ENCODE assay signal across 8 cellular contexts in the genomic region with DNA sequence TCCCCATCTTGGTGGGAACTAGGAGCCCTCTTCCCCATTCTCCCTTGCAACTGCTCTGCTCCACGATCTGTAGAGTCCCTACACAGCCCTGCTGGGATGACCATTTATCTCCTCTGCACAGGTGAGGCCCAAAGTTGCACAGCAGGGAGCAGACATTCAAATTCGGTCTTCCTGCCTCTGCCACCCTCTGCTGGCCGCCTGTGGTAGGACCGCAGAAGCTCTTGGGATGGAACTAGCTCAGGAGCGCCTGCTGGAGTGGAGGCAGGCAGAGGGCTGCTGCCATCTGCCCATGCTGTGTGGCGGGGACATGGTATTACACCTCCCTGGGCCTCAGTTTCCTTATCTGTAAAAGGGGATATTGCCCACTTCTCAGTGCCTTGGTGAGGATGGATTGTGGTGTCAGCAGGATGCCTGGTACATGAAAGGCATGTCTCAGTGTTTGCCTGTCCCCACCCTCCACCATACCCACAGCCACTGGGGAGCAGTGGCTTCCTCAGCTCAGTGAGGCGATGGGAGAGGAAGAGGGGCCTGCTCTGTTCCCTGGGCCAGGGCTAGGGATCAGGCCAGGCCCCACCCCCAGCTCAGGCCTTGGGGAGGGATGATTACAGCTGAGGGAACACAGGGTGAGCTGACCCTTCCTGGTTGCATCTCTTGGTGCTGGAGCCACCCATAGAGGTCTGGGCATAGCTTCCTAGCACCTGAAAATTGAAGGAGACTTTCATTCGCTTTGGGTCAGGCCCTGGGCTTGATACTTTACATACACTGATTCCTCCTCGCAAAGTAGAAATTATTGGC. TPM values are rescaled to one million over a fixed set of nuclear protein-coding genes. Genes with fewer than 3 reads are reported as not detected.
A peak's percentile ranks its signal among the peaks of the same experiment; 100 is the strongest.
DNase-seq lines count a peak whose midpoint lies in the region; ATAC-seq and TF ChIP-seq lines count a peak whose summit lies in the region.

No MANE protein-coding gene starts in this region.

- CTCF ChIA-PET in Panc1 (lab: Charles Lee) = interaction anchor here (0.6 to 3.0 kb wide), 26 partner anchors 9 to 491 kb away, joined by 3 to 80 read pairs (median 6); a partner anchor contains a TSS

- no peak for TF ChIP-seq EP300 in stomach (IDR thresholded peaks at IDR 0.05)

- H3K4me3 Mint-ChIP-seq in nephron progenitor cell = no peak overlapping the region

- TF ChIP-seq CTCF in Panc1 (IDR thresholded peaks at IDR 0.05) (peak; percentile 99), nephron progenitor cell (IDR thresholded peaks at IDR 0.05) (peak; percentile 90), stomach (IDR thresholded peaks at IDR 0.05) (peak in 5 of 7 experiments; percentile 86 to 96 (median 92))

- in situ Hi-C loops in Panc1 (cut with HindIII; ENCODE audit: low pct_unique_long_range_greater_than_20kb, low sequenced_read_pairs) = no loop called here

- H3K36me3 Mint-ChIP-seq in nephron progenitor cell (ENCODE audit: low read depth) = no peaks in the 10 kb centered on the region

- H3K9me3 ChIP-seq in Panc1 (ENCODE audit: control insufficient read depth, insufficient read depth, low read depth, low read length) = no peaks in the 10 kb centered on the region
- H3K9me3 ChIP-seq in stomach = no peaks in the 10 kb centered on the region

- H3K4me1 ChIP-seq in Panc1 (ENCODE audit: control insufficient read depth, insufficient read depth, low read length) = peaks cover 18% of the 10 kb centered on the region; the same call in 1 of the 2 replicates
- H3K4me1 ChIP-seq in stomach = peaks cover 31 to 88% (median 63%) of the 10 kb centered on the region in 4 donors

- POLR2A ChIA-PET in Panc1 (lab: Charles Lee) = no interaction called here

- H3K36me3 ChIP-seq in Panc1 (ENCODE audit: control insufficient read depth, insufficient read depth, low read length) (no peaks in the 10 kb centered on the region), stomach (peaks cover 0 to 34% (median 22%) of the 10 kb centered on the region in 4 donors)

- no peaks in the 10 kb centered on the region for H3K9me3 Mint-ChIP-seq in nephron progenitor cell

- peak; percentile 76 for ATAC-seq in GM21423 (IDR thresholded peaks at IDR 0.05; ENCODE audit: unreplicated experiment)
- ATAC-seq in Panc1 = peak; percentile 87

- H3K27ac ChIP-seq in Panc1 (ENCODE audit: low read length) (no peak overlapping the region), stomach (peak overlapping the region in 2 of 5 donors; percentile 86)

- WGBS in stomach, 5 donors = 29 to 54% (median 32%) methylated on average over 5 to 9 of the region's 9 CpGs

- intact Hi-C loops in Panc1 (cut with micrococcal nuclease; ENCODE audit: unreplicated experiment) (loop anchor here (1.0 kb wide), 1 partner anchor 44 kb away; no protein-coding TSS in a partner anchor), stomach (cut with DNase I; ENCODE audit: low total_unique reads) (loop anchor here (5.0 kb wide), 1 partner anchor 44 kb away; no protein-coding TSS in a partner anchor)

- no peak overlapping the region for H3K4me3 ChIP-seq in Panc1 (ENCODE audit: low read depth in 2 of 2, low read length in 2 of 2)
- no peak overlapping the region for H3K4me3 ChIP-seq in stomach

- H3K27me3 ChIP-seq in Panc1 (ENCODE audit: control insufficient read depth, insufficient read depth, low read length) (no peaks in the 10 kb centered on the region), stomach (no peaks in the 10 kb centered on the region)

- no TSS peak for BruUV-seq in Panc1 (replicated peaks; lab: Mats Ljungman, UMichigan)

- DNase-seq in D341Med (ENCODE audit: low spot score) = peak; percentile 89
- DNase-seq in KG1 (lab: John Stamatoyannopoulos, UW) = peak; percentile 73
- DNase-seq in Panc1 (ENCODE audit: low read depth, low spot score) = peak; percentile 50
- peak; percentile 87 to 89 for DNase-seq in activated T-cell treated with anti-CD3 and anti-CD28 coated beads, Interleukin-2, amount 50 U/mL, for 48 hours
- DNase-seq in fibroblast of gingiva (ENCODE audit: low read depth) = peak; percentile 58
- peak; percentile 84 for DNase-seq in nephron progenitor cell
- peak; percentile 90 for DNase-seq in stomach

- TF ChIP-seq POLR2A in stomach (IDR thresholded peaks at IDR 0.05) = no peak

- H3K27me3 Mint-ChIP-seq in nephron progenitor cell (ENCODE audit: low read depth, poor library complexity) = peaks cover 2% of the 10 kb centered on the region

- H3K27ac Mint-ChIP-seq in nephron progenitor cell = no peak overlapping the region

- peaks cover 10% of the 10 kb centered on the region for H3K4me1 Mint-ChIP-seq in nephron progenitor cell

RNA-seq across cellular contexts. Expression of a gene that starts 11.3 kb away (rescaled TPM):
- total RNA-seq in Panc1 (2021; ENCODE audit: unreplicated experiment) = 1.5 TPM
- 0.93 TPM for polyA plus RNA-seq in Panc1 (2012; ENCODE audit: insufficient read length)
- total RNA-seq in stomach = 10 to 100 TPM in 3 of 5 donors, 1 to 10 TPM in 1, not detected in 1; 2.6 to 63.7 (median 28.3) TPM
- 1 to 10 TPM in 1 of 3 donors, not detected in 2; 1.1 TPM for polyA plus RNA-seq in stomach

RNA-seq across cellular contexts. Expression of a gene that starts 24.6 kb away (rescaled TPM):
- total RNA-seq in Panc1 (2021; ENCODE audit: unreplicated experiment) = 17.3 TPM
- polyA plus RNA-seq in Panc1 (2012; ENCODE audit: insufficient read length) = 24.6 TPM
- 100 to 1,000 TPM in 2 of 5 donors, 10 to 100 TPM in 3; 36.4 to 110 (median 86.2) TPM for total RNA-seq in stomach
- polyA plus RNA-seq in stomach = 10 to 100 TPM; 10.0 to 53.0 (median 21.7) TPM

RNA-seq across cellular contexts. Expression of a gene that starts 36.7 kb away (rescaled TPM):
- 1.3 TPM for total RNA-seq in Panc1 (2021; ENCODE audit: unreplicated experiment)
- polyA plus RNA-seq in Panc1 (2012; ENCODE audit: insufficient read length) = 1.9 TPM
- 10 to 100 TPM in 1 of 5 donors, 1 to 10 TPM in 4; 2.6 to 29.2 (median 4.8) TPM for total RNA-seq in stomach
- 1 to 10 TPM; 1.4 to 4.0 (median 2.3) TPM for polyA plus RNA-seq in stomach

RNA-seq across cellular contexts. Expression of a gene that starts 57.1 kb away (rescaled TPM):
- total RNA-seq in Panc1 (2021; ENCODE audit: unreplicated experiment) (1.2 TPM), stomach (100 to 1,000 TPM in 1 of 5 donors, 10 to 100 TPM in 4; 14.5 to 164 (median 61.3) TPM)
- 0.48 TPM for polyA plus RNA-seq in Panc1 (2012; ENCODE audit: insufficient read length)
- 1 to 10 TPM in 2 of 3 donors, under 1 TPM in 1; 0.55 to 5.3 (median 3.1) TPM for polyA plus RNA-seq in stomach
